1 cellular context compared by ENCODE assay signal in the genomic region with DNA sequence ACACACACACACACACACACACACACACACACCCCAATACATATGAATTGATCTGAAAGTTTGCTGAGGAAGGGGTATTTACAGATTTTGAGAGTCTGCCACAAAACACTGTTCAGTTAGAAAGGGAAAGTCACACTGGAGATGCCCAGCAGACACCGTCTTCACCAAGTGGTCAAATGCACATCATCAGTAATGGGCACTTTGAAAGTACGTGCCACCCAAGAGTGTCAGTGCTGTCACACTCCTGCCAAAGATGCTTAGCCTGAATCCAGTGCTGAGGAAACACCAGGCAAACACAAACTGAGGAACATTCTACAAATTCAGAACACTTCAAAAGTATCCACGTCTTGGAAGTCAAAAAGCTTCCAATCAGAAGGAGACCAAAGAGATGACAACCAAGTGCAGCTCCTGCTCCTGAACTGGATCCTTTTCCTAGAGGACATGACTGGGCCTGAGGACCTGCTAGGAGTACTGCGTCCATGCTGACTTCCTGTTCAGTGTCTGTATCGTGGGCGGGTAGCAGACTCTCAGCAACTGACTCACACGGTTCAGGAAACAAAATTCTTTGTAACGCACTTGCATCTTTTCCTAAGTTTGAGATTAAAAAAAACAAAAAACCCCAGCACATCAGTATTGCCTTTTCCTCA.
TF ChIP-seq lines count a peak whose summit lies in the region.

No MANE protein-coding gene starts in this region.

TF ChIP-seq in H1, 55 proteins besides CTCF, POLR2A, EP300 and RAD21:
- TF ChIP-seq POLR2AphosphoS5 (IDR thresholded peaks at IDR 0.05; ENCODE audit: low read depth, low read length): 0 out of 2 replicates have a peak, but pooled peaks have one; percentile 10
- TF ChIP-seq SP2 (IDR thresholded peaks at IDR 0.05; ENCODE audit: low read length): no peak
TF ChIP-seq in H1: peak in this region for 1.
